Comparison of ENCODE assay signal across 29 cellular contexts in genomic region chr6:161151660-161152526, GRCh38.
DNase-seq lines count a peak whose midpoint lies in the region; ATAC-seq, FAIRE-seq and TF ChIP-seq lines count a peak whose summit lies in the region.
"Had no signal": no experiment of that assay in that cellular context is flagged by ENCODE, and none has a peak within 500 bp of the region (broad histone marks: within the 10 kb centered on the region; RNA-seq: fewer than 3 reads in every experiment).

No MANE protein-coding gene starts in this region.

- H4K20me1 ChIP-seq in HepG2 (ENCODE audit: insufficient read depth, low read length) = no peaks in the 10 kb centered on the region

- no peak overlapping the region for H3K4me2 ChIP-seq in HepG2 (ENCODE audit: low read depth, low read length)

- no peaks in the 10 kb centered on the region for H3K36me3 ChIP-seq in HepG2 (replicated peaks in 1 of 2; ENCODE audit: control insufficient read depth in 1 of 2, insufficient read depth in 2 of 2, low read length in 2 of 2)
- H3K36me3 ChIP-seq: neutrophil, prostate gland, transverse colon had no signal

- TF ChIP-seq EP300 in HepG2 (IDR thresholded peaks at IDR 0.05; ENCODE audit: low read depth in 2 of 2, low read length in 2 of 2) (no peak), HepG2 (CRISPR knock-in tag; IDR thresholded peaks at IDR 0.05; ENCODE audit: borderline replicate concordance) (no peak)

- H2AFZ ChIP-seq in HepG2 (ENCODE audit: low read length) = no peak overlapping the region

- BruUV-seq in HepG2 (replicated peaks; lab: Mats Ljungman, UMichigan) = no TSS peak

- DNase-seq in DMS79 treated with DMSO at 0.1 percent for 48 hours (lab: John Stamatoyannopoulos, UW) (peak; percentile 1), DMS79 (lab: John Stamatoyannopoulos, UW) (no peak), CD14-positive monocyte (ENCODE audit: low spot score) (no peak), HepG2 (ENCODE audit: low spot score) (no peak), UCSD-AML1 (lab: John Stamatoyannopoulos, UW; ENCODE audit: unreplicated experiment) (no peak)
- DNase-seq in stimulated activated CD4-positive, alpha-beta T cell treated with anti-CD3 and anti-CD28 coated beads, Interleukin-1b, Interleukin-23, amount 100 ng/mL, for 48 hours = no peak
- DNase-seq: 8988T; activated CD8-positive, alpha-beta T cell treated with anti-CD3 and anti-CD28 coated beads, Interleukin-2, amount 10 ng/mL, durations not matched to agents 7 days and 5 days; activated T-cell treated with anti-CD3 and anti-CD28 coated beads, Interleukin-2, amount 50 U/mL, for 4 hours; foreskin melanocyte; hippocampal formation; NCI-H1092; NCI-H2107; NCI-H526; RPMI8226; small intestine; stimulated activated CD4-positive, alpha-beta T cell treated with anti-CD3 and anti-CD28 coated beads, Interleukin-2, amount 100 ng/mL, for 48 hours; transverse colon had no signal

- intact Hi-C loops in CD14-positive monocyte (cut with micrococcal nuclease) = no loop called here
- intact Hi-C loops in dendritic cell treated with granulocyte-macrophage colony-stimulating factor and Interleukin-4, amounts not matched to agents 40 ng/mL and 50 ng/mL, for 4 days (cut with micrococcal nuclease) = loop anchor here (2.0 kb wide), 1 partner anchor 219 kb away; no protein-coding TSS in a partner anchor
- intact Hi-C loops in HepG2 (cut with micrococcal nuclease; ENCODE audit: unreplicated experiment) = no loop called here

- FAIRE-seq in HepG2 (lab: Jason Lieb, UNC) = no peak
- FAIRE-seq: GM12878, islet of Langerhans, small intestine had no signal

- H3K27ac ChIP-seq in HepG2 (ENCODE audit: extremely low read length, insufficient read depth, low read length) = no peak overlapping the region
- H3K27ac ChIP-seq: ascending aorta, neutrophil, prostate gland, transverse colon had no signal

- no peak overlapping the region for H3K4me3 Mint-ChIP-seq in CD14-positive monocyte
- no peak overlapping the region for H3K4me3 Mint-ChIP-seq in dendritic cell treated with granulocyte-macrophage colony-stimulating factor and Interleukin-4, amounts not matched to agents 40 ng/mL and 50 ng/mL, for 4 days
- H3K4me3 Mint-ChIP-seq: activated CD8-positive, alpha-beta T cell treated with anti-CD3 and anti-CD28 coated beads, Interleukin-2, amount 10 ng/mL, durations not matched to agents 7 days and 5 days; activated naive CD4-positive, alpha-beta T cell treated with anti-CD3 and anti-CD28 coated beads, Interleukin-2, amount 50 U/mL, for 24 hours; activated T-cell treated with anti-CD3 and anti-CD28 coated beads, Interleukin-2, amount 50 U/mL, for 4 hours; stimulated activated naive CD8-positive, alpha-beta T cell treated with anti-CD3 and anti-CD28 coated beads, Interleukin-15, Interleukin-2, amounts not matched to agents 100 ng/mL and 50 ng/mL, for 24 hours had no signal

- no peak overlapping the region for H3K4me3 ChIP-seq in HepG2 (replicated peaks in 1 of 3; ENCODE audit: insufficient read depth in 1 of 3, low read depth in 2 of 3, low read length in 3 of 3)
- H3K4me3 ChIP-seq: ascending aorta, GM12878, lung, prostate gland, transverse colon had no signal

- H3K4me1 ChIP-seq in HepG2 (ENCODE audit: insufficient read depth, low read length) = no peaks in the 10 kb centered on the region
- H3K4me1 ChIP-seq: ascending aorta, prostate gland, transverse colon had no signal

- no peaks in the 10 kb centered on the region for H3K9me3 ChIP-seq in HepG2 (ENCODE audit: low read length)
- H3K9me3 ChIP-seq: ascending aorta, neutrophil, prostate gland, transverse colon had no signal

- no peak overlapping the region for H3K9ac ChIP-seq in HepG2 (ENCODE audit: insufficient read depth, low read depth, low read length)

- peaks cover 3 to 15% of the 10 kb centered on the region in 2 donors for H3K36me3 Mint-ChIP-seq in CD14-positive monocyte
- peaks cover 82% of the 10 kb centered on the region for H3K36me3 Mint-ChIP-seq in dendritic cell treated with granulocyte-macrophage colony-stimulating factor and Interleukin-4, amounts not matched to agents 40 ng/mL and 50 ng/mL, for 4 days (ENCODE audit: low read depth)

- ATAC-seq in HepG2 (peak; percentile 34), GM21619 (IDR thresholded peaks at IDR 0.05; ENCODE audit: unreplicated experiment) (no peak)
- ATAC-seq: activated CD4-positive, CD25-positive, alpha-beta regulatory T cell treated with anti-CD3 and anti-CD28 coated beads, Interleukin-2, amount 50 U/mL, for 24 hours had no signal

- TF ChIP-seq CTCF in CD14-positive monocyte (IDR thresholded peaks at IDR 0.05) (no peak), HepG2 (CRISPR knock-in tag; IDR thresholded peaks at IDR 0.05) (no peak)

- no peak for TF ChIP-seq POLR2A in HepG2 (IDR thresholded peaks at IDR 0.05; ENCODE audit: insufficient read depth in 1 of 2, low read depth in 2 of 2, low read length in 2 of 2)

- in situ Hi-C loops in HepG2 (cut with HindIII; ENCODE audit: extremely low pct_ligation_motif_present, low pct_unique_long_range_greater_than_20kb) = no loop called here

- no peaks in the 10 kb centered on the region for H3K27me3 Mint-ChIP-seq in CD14-positive monocyte (ENCODE audit: low read depth in 3 of 3)
- H3K27me3 Mint-ChIP-seq in dendritic cell treated with granulocyte-macrophage colony-stimulating factor and Interleukin-4, amounts not matched to agents 40 ng/mL and 50 ng/mL, for 4 days = no peaks in the 10 kb centered on the region
- H3K27me3 Mint-ChIP-seq: activated naive CD4-positive, alpha-beta T cell treated with anti-CD3 and anti-CD28 coated beads, Interleukin-2, amount 50 U/mL, for 24 hours; stimulated activated naive CD8-positive, alpha-beta T cell treated with anti-CD3 and anti-CD28 coated beads, Interleukin-15, Interleukin-2, amounts not matched to agents 100 ng/mL and 50 ng/mL, for 24 hours had no signal

- CTCF ChIA-PET in HepG2 (lab: Yijun Ruan, JAX; ENCODE audit: low intra/inter-chr PET ratio, low total read pairs) = interaction anchor here (1.5 kb wide), 1 partner anchor 219 kb away, joined by 6 read pairs; no protein-coding TSS in a partner anchor

- H3K9me3 Mint-ChIP-seq in CD14-positive monocyte = peaks cover 0 to under 1% (median 0%) of the 10 kb centered on the region in 7 donors
- H3K9me3 Mint-ChIP-seq in dendritic cell treated with granulocyte-macrophage colony-stimulating factor and Interleukin-4, amounts not matched to agents 40 ng/mL and 50 ng/mL, for 4 days = no peaks in the 10 kb centered on the region
- H3K9me3 Mint-ChIP-seq: activated naive CD4-positive, alpha-beta T cell treated with anti-CD3 and anti-CD28 coated beads, Interleukin-2, amount 50 U/mL, for 24 hours; stimulated activated naive CD8-positive, alpha-beta T cell treated with anti-CD3 and anti-CD28 coated beads, Interleukin-15, Interleukin-2, amounts not matched to agents 100 ng/mL and 50 ng/mL, for 24 hours had no signal

- no peak for TF ChIP-seq RAD21 in HepG2 (CRISPR knock-in tag; IDR thresholded peaks at IDR 0.05)

- WGBS in HepG2 (ENCODE audit: low lambda C conversion rate) = 36% methylated on average over 16 of the region's 19 CpGs

- peaks cover 2 to 31% of the 10 kb centered on the region in 2 experiments; a peak in 4 of 5 replicates for H3K27me3 ChIP-seq in HepG2 (ENCODE audit: control insufficient read depth in 1 of 2, insufficient read depth in 2 of 2, low read length in 2 of 2)
- H3K27me3 ChIP-seq: ascending aorta, neutrophil, transverse colon had no signal

- H3K4me1 Mint-ChIP-seq in CD14-positive monocyte = no peaks in the 10 kb centered on the region
- peaks cover 11% of the 10 kb centered on the region for H3K4me1 Mint-ChIP-seq in dendritic cell treated with granulocyte-macrophage colony-stimulating factor and Interleukin-4, amounts not matched to agents 40 ng/mL and 50 ng/mL, for 4 days (ENCODE audit: low read depth)
- H3K4me1 Mint-ChIP-seq: activated naive CD4-positive, alpha-beta T cell treated with anti-CD3 and anti-CD28 coated beads, Interleukin-2, amount 50 U/mL, for 24 hours had no signal

- no peaks in the 10 kb centered on the region for H3K79me2 ChIP-seq in HepG2 (ENCODE audit: insufficient read depth, low read length)

- H3K27ac Mint-ChIP-seq in CD14-positive monocyte = peak overlapping the region in 4 of 7 donors; percentile 46 to 86 (median 69)
- peak overlapping the region; percentile 36 for H3K27ac Mint-ChIP-seq in dendritic cell treated with granulocyte-macrophage colony-stimulating factor and Interleukin-4, amounts not matched to agents 40 ng/mL and 50 ng/mL, for 4 days
- H3K27ac Mint-ChIP-seq: activated naive CD4-positive, alpha-beta T cell treated with anti-CD3 and anti-CD28 coated beads, Interleukin-2, amount 50 U/mL, for 24 hours; stimulated activated naive CD8-positive, alpha-beta T cell treated with anti-CD3 and anti-CD28 coated beads, Interleukin-15, Interleukin-2, amounts not matched to agents 100 ng/mL and 50 ng/mL, for 24 hours had no signal

- POLR2A ChIA-PET in HepG2 (lab: Yijun Ruan, JAX) = no interaction called here

TF ChIP-seq in HepG2, 621 proteins besides CTCF, POLR2A, EP300 and RAD21:
- TF ChIP-seq ZNF768 (CRISPR knock-in tag; IDR thresholded peaks at IDR 0.05) = peak; percentile 66
- TF ChIP-seq MXD1 (CRISPR knock-in tag; IDR thresholded peaks at IDR 0.05) = no peak
- TF ChIP-seq LCORL (IDR thresholded peaks at IDR 0.05) = 0 out of 2 replicates have a peak, but pooled peaks have one; percentile 60
- no peak for TF ChIP-seq LCORL (CRISPR knock-in tag; IDR thresholded peaks at IDR 0.05)
- TF ChIP-seq HDAC2 (CRISPR knock-in tag; IDR thresholded peaks at IDR 0.05) = no peak
- no peak for TF ChIP-seq KLF15 (CRISPR knock-in tag; IDR thresholded peaks at IDR 0.05; ENCODE audit: borderline replicate concordance)
